Comparison of ENCODE assay signal across 27 cellular contexts in genomic region chrX:110755611-110756010, GRCh38. TPM values are rescaled to one million over a fixed set of nuclear protein-coding genes. Genes with fewer than 3 reads are reported as not detected.
"Had no signal": no experiment of that assay in that cellular context is flagged by ENCODE, and none has a peak within 500 bp of the region (broad histone marks: within the 10 kb centered on the region; RNA-seq: fewer than 3 reads in every experiment).

No MANE protein-coding gene starts in this region.

- H3K27ac Mint-ChIP-seq: activated CD4-positive, alpha-beta memory T cell treated with anti-CD3 and anti-CD28 coated beads, Interleukin-2, amount 10 ng/mL, durations not matched to agents 7 days and 5 days; activated CD4-positive, alpha-beta T cell treated with anti-CD3 and anti-CD28 coated beads, Interleukin-2, amount 10 ng/mL, durations not matched to agents 7 days and 5 days; activated T-helper 17 cell treated with anti-CD3 and anti-CD28 coated beads, Interleukin-2, amount 50 U/mL, for 72 hours; dendritic cell treated with granulocyte-macrophage colony-stimulating factor and Interleukin-4, amounts not matched to agents 40 ng/mL and 50 ng/mL, for 4 days; endodermal cell; mesothelial cell of epicardium; naive B cell; nephron progenitor cell; stimulated activated memory B cell treated with anti-CD40 and anti-IgM and Interleukin-4, amounts not matched to agents 10 μg/mL and 1 μg/mL and 100 μg/mL, for 72 hours; stimulated activated naive CD8-positive, alpha-beta T cell treated with anti-CD3 and anti-CD28 coated beads, Interleukin-15, amount 100 ng/mL, for 72 hours had no signal

- H3K4me3 Mint-ChIP-seq: activated CD4-positive, alpha-beta memory T cell treated with anti-CD3 and anti-CD28 coated beads, Interleukin-2, amount 10 ng/mL, durations not matched to agents 7 days and 5 days; activated CD4-positive, alpha-beta T cell treated with anti-CD3 and anti-CD28 coated beads, Interleukin-2, amount 10 ng/mL, durations not matched to agents 7 days and 5 days; activated T-cell treated with anti-CD3 and anti-CD28 coated beads, Interleukin-2, amount 50 U/mL, for 4 hours; activated T-helper 17 cell treated with anti-CD3 and anti-CD28 coated beads, Interleukin-2, amount 50 U/mL, for 72 hours; central memory CD8-positive, alpha-beta T cell; dendritic cell treated with granulocyte-macrophage colony-stimulating factor and Interleukin-4, amounts not matched to agents 40 ng/mL and 50 ng/mL, for 4 days; endodermal cell; mesothelial cell of epicardium; naive B cell; nephron progenitor cell; stimulated activated memory B cell treated with anti-CD40 and anti-IgM and Interleukin-4, amounts not matched to agents 10 μg/mL and 1 μg/mL and 100 μg/mL, for 72 hours; stimulated activated naive CD8-positive, alpha-beta T cell treated with anti-CD3 and anti-CD28 coated beads, Interleukin-15, amount 100 ng/mL, for 72 hours had no signal

- DNase-seq: activated CD4-positive, alpha-beta memory T cell treated with anti-CD3 and anti-CD28 coated beads, Interleukin-2, amount 10 ng/mL, durations not matched to agents 7 days and 5 days; activated CD4-positive, alpha-beta T cell treated with anti-CD3 and anti-CD28 coated beads, Interleukin-2, amount 10 ng/mL, durations not matched to agents 7 days and 5 days; activated CD4-positive, CD25-positive, alpha-beta regulatory T cell treated with anti-CD3 and anti-CD28 coated beads, Interleukin-2, amount 50 U/mL, for 72 hours; activated CD8-positive, alpha-beta memory T cell treated with anti-CD3 and anti-CD28 coated beads, Interleukin-2, amount 50 U/mL, for 48 hours; activated gamma-delta T cell treated with Interleukin-2 at 50 U/mL for 16 hours; activated naive CD4-positive, alpha-beta T cell treated with anti-CD3 and anti-CD28 coated beads, Interleukin-2, amount 50 U/mL, for 16 hours; activated T-cell treated with anti-CD3 and anti-CD28 coated beads, Interleukin-2, amount 50 U/mL, for 4 hours; amniotic stem cell; endodermal cell; naive B cell; nephron progenitor cell; small intestine; stimulated activated CD4-positive, alpha-beta T cell treated with anti-CD3 and anti-CD28 coated beads, Interleukin-4, amount 100 ng/mL, for 24 hours; stimulated activated naive CD8-positive, alpha-beta T cell treated with anti-CD3 and anti-CD28 coated beads, Interleukin-15, amount 100 ng/mL, for 72 hours; thyroid gland; upper lobe of right lung had no signal

- H3K27me3 Mint-ChIP-seq: activated CD4-positive, alpha-beta memory T cell treated with anti-CD3 and anti-CD28 coated beads, Interleukin-2, amount 10 ng/mL, durations not matched to agents 7 days and 5 days; activated CD4-positive, alpha-beta T cell treated with anti-CD3 and anti-CD28 coated beads, Interleukin-2, amount 10 ng/mL, durations not matched to agents 7 days and 5 days; central memory CD8-positive, alpha-beta T cell; dendritic cell treated with granulocyte-macrophage colony-stimulating factor and Interleukin-4, amounts not matched to agents 40 ng/mL and 50 ng/mL, for 4 days; naive B cell; stimulated activated memory B cell treated with anti-CD40 and anti-IgM and Interleukin-4, amounts not matched to agents 10 μg/mL and 1 μg/mL and 100 μg/mL, for 72 hours; stimulated activated naive CD8-positive, alpha-beta T cell treated with anti-CD3 and anti-CD28 coated beads, Interleukin-15, amount 100 ng/mL, for 72 hours had no signal

- H3K27ac ChIP-seq: hepatocyte, neutrophil, thyroid gland, upper lobe of right lung had no signal

- H3K9me3 Mint-ChIP-seq: activated CD4-positive, alpha-beta memory T cell treated with anti-CD3 and anti-CD28 coated beads, Interleukin-2, amount 10 ng/mL, durations not matched to agents 7 days and 5 days; activated CD4-positive, alpha-beta T cell treated with anti-CD3 and anti-CD28 coated beads, Interleukin-2, amount 10 ng/mL, durations not matched to agents 7 days and 5 days; activated T-helper 17 cell treated with anti-CD3 and anti-CD28 coated beads, Interleukin-2, amount 50 U/mL, for 72 hours; stimulated activated naive CD8-positive, alpha-beta T cell treated with anti-CD3 and anti-CD28 coated beads, Interleukin-15, amount 100 ng/mL, for 72 hours had no signal

- H3K4me3 ChIP-seq: hepatocyte, thyroid gland, upper lobe of right lung had no signal

- ATAC-seq: activated T-cell treated with anti-CD3 and anti-CD28 coated beads, Interleukin-2, amount 50 U/mL, for 4 hours; activated T-helper 17 cell treated with anti-CD3 and anti-CD28 coated beads, Interleukin-2, amount 50 U/mL, for 72 hours; sciatic nerve; stimulated activated memory B cell treated with anti-CD40 and anti-IgM and Interleukin-4, amounts not matched to agents 10 μg/mL and 1 μg/mL and 100 μg/mL, for 72 hours; stimulated activated naive CD8-positive, alpha-beta T cell treated with anti-CD3 and anti-CD28 coated beads, Interleukin-15, amount 100 ng/mL, for 72 hours; upper lobe of right lung had no signal

- H3K4me1 Mint-ChIP-seq: activated CD4-positive, alpha-beta memory T cell treated with anti-CD3 and anti-CD28 coated beads, Interleukin-2, amount 10 ng/mL, durations not matched to agents 7 days and 5 days; activated CD4-positive, alpha-beta T cell treated with anti-CD3 and anti-CD28 coated beads, Interleukin-2, amount 10 ng/mL, durations not matched to agents 7 days and 5 days; activated T-helper 17 cell treated with anti-CD3 and anti-CD28 coated beads, Interleukin-2, amount 50 U/mL, for 72 hours; central memory CD8-positive, alpha-beta T cell; naive B cell; stimulated activated memory B cell treated with anti-CD40 and anti-IgM and Interleukin-4, amounts not matched to agents 10 μg/mL and 1 μg/mL and 100 μg/mL, for 72 hours; stimulated activated naive CD8-positive, alpha-beta T cell treated with anti-CD3 and anti-CD28 coated beads, Interleukin-15, amount 100 ng/mL, for 72 hours had no signal

- H3K27me3 ChIP-seq: hepatocyte, neutrophil, thyroid gland, upper lobe of right lung had no signal

- H3K36me3 Mint-ChIP-seq: mesothelial cell of epicardium; naive B cell; stimulated activated memory B cell treated with anti-CD40 and anti-IgM and Interleukin-4, amounts not matched to agents 10 μg/mL and 1 μg/mL and 100 μg/mL, for 72 hours had no signal

- H3K9me3 ChIP-seq: neutrophil, thyroid gland, upper lobe of right lung had no signal

- H3K36me3 ChIP-seq: neutrophil, thyroid gland, upper lobe of right lung had no signal

- H3K4me1 ChIP-seq: thyroid gland, upper lobe of right lung had no signal

RNA-seq across cellular contexts. Expression of gene CHRDL1, which starts 40.0 kb away (rescaled TPM):
- total RNA-seq: activated CD4-positive, alpha-beta memory T cell treated with anti-CD3 and anti-CD28 coated beads, Interleukin-2, amount 10 ng/mL, durations not matched to agents 7 days and 5 days; activated CD4-positive, alpha-beta T cell treated with anti-CD3 and anti-CD28 coated beads, Interleukin-2, amount 10 ng/mL, durations not matched to agents 7 days and 5 days; activated T-helper 17 cell treated with anti-CD3 and anti-CD28 coated beads, Interleukin-2, amount 50 U/mL, for 72 hours; bronchial epithelial cell; T-helper 1 cell treated with Interleukin-12 subunit alpha and Interleukin-12 subunit beta and Interleukin-4 antibody, amounts not matched to agents 30 ng/mL and 1 ng/mL, for 36 hours had no signal
- polyA plus RNA-seq: keratinocyte had no signal
